In genomic region chr3:119840855-119841254, GRCh38 we compare ENCODE assay signal across 30 cellular contexts. TPM values are rescaled to one million over a fixed set of nuclear protein-coding genes. Genes with fewer than 3 reads are reported as not detected.
"Had no signal": no experiment of that assay in that cellular context is flagged by ENCODE, and none has a peak within 500 bp of the region (broad histone marks: within the 10 kb centered on the region; RNA-seq: fewer than 3 reads in every experiment).

No MANE protein-coding gene starts in this region.

- H3K4me3 ChIP-seq: Peyer's patch had no signal

- H3K9me3 ChIP-seq: Peyer's patch had no signal

- H3K27me3 ChIP-seq: brain microvascular endothelial cell, Peyer's patch had no signal

- H3K27ac ChIP-seq: brain microvascular endothelial cell, Peyer's patch had no signal

- DNase-seq: activated CD4-positive, alpha-beta T cell treated with anti-CD3 and anti-CD28 coated beads, Interleukin-2, amount 10 ng/mL, durations not matched to agents 24 days and 14 days; activated CD4-positive, alpha-beta T cell treated with anti-CD3 and anti-CD28 coated beads, Interleukin-2, amount 50 U/mL, for 4 hours; activated CD8-positive, alpha-beta T cell treated with anti-CD3 and anti-CD28 coated beads for 36 hours; activated effector memory CD4-positive, alpha-beta T cell treated with anti-CD3 and anti-CD28 coated beads, Interleukin-2, amount 50 U/mL, for 16 hours; activated naive CD4-positive, alpha-beta T cell; activated naive CD4-positive, alpha-beta T cell treated with anti-CD3 and anti-CD28 coated beads, Interleukin-2, amount 50 U/mL, for 16 hours; activated naive CD8-positive, alpha-beta T cell treated with anti-CD3 and anti-CD28 coated beads for 36 hours; activated T-cell treated with anti-CD3 and anti-CD28 coated beads, Interleukin-2, amount 50 U/mL, for 1 hour; activated T-cell treated with anti-CD3 and anti-CD28 coated beads, Interleukin-2, amount 50 U/mL, for 72 hours; amniotic stem cell; aorta; brain microvascular endothelial cell; Karpas-422; KBM-7; NCI-H1105 treated with DMSO at 0.1 percent for 48 hours; NCI-H1436; NCI-H1694; NCI-H1930; NCI-H2081 treated with DMSO at 0.1 percent for 48 hours; NCI-H510A; NCI-H526; NCI-H748 treated with DMSO at 0.1 percent for 48 hours; NK-92 treated with Interleukin-12 subunit alpha and Interleukin-12 subunit beta, amount 100 ng/mL, for 24 hours; PC-3; Peyer's patch; RPMI8226; T1000 had no signal

- ATAC-seq: activated CD8-positive, alpha-beta T cell treated with anti-CD3 and anti-CD28 coated beads for 36 hours; activated T-cell treated with anti-CD3 and anti-CD28 coated beads, Interleukin-2, amount 50 U/mL, for 72 hours; activated T-helper 17 cell treated with anti-CD3 and anti-CD28 coated beads, Interleukin-2, amount 50 U/mL, for 72 hours; PC-3 had no signal

- H3K4me1 ChIP-seq: Peyer's patch had no signal

RNA-seq across cellular contexts. Expression of gene NR1I2, which starts 59.0 kb away (rescaled TPM):
- total RNA-seq: MCF 10A; T-helper 1 cell treated with Interleukin-12 subunit alpha and Interleukin-12 subunit beta and Interleukin-4 antibody, amounts not matched to agents 30 ng/mL and 1 ng/mL, for 36 hours had no signal
